23 cellular contexts compared by ENCODE assay signal in the genomic region with DNA sequence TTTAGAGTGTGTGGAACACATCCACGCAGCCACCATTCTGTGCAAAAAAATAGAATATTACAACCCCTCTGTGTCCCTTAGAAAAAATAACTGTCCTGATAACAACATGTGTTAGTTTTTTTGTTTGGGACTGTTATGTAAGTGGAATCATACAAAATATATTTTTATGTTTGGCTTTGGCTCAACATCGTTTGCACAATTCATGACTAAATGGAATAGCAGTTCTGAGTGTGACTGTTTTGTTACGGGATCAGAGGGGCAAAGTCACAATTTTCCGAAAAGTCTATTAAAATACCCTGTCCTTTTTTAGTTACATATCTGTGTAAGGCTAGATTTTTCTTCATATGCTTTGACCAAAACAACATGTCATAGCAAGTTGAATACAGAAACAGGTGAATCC. TPM values are rescaled to one million over a fixed set of nuclear protein-coding genes. Genes with fewer than 3 reads are reported as not detected.
DNase-seq lines count a peak whose midpoint lies in the region; ATAC-seq and TF ChIP-seq lines count a peak whose summit lies in the region.
"Had no signal": no experiment of that assay in that cellular context is flagged by ENCODE, and none has a peak within 500 bp of the region (broad histone marks: within the 10 kb centered on the region; RNA-seq: fewer than 3 reads in every experiment).

No MANE protein-coding gene starts in this region.

- H3K4me3 ChIP-seq in IMR-90 (ENCODE audit: insufficient read depth, low read depth, low read length) (no peak overlapping the region), fibroblast of the aortic adventitia (ENCODE audit: low read depth, low read length) (no peak overlapping the region), skeletal muscle satellite cell (ENCODE audit: low read length) (no peak overlapping the region), tibial nerve (no peak overlapping the region), H7 (ENCODE audit: insufficient read depth, low read depth, low read length) (no peak overlapping the region)
- H3K4me3 ChIP-seq: adrenal gland, PC-9, suprapubic skin had no signal

- no TSS peak for BruUV-seq in IMR-90 (replicated peaks; lab: Mats Ljungman, UMichigan)

- in situ Hi-C loops in IMR-90 (cut with MboI; ENCODE audit: low sequenced_read_pairs), result no loop called here

- H4K91ac ChIP-seq in IMR-90 (ENCODE audit: insufficient read depth, low read depth, low read length), result no peak overlapping the region

- peak; percentile 23 for DNase-seq in AG20443 (ENCODE audit: low spot score)
- DNase-seq in IMR-90, result no peak
- DNase-seq in fibroblast of the aortic adventitia (ENCODE audit: low read depth), result peak; percentile 48
- DNase-seq in NCI-H187 (lab: John Stamatoyannopoulos, UW), result no peak
- DNase-seq in tibial nerve (ENCODE audit: low spot score in 2 of 2), result no peak
- DNase-seq in H7, result no peak
- DNase-seq: activated CD4-positive, alpha-beta T cell treated with anti-CD3 and anti-CD28 coated beads, Interleukin-2, amount 50 U/mL, for 4 hours; activated T-cell treated with anti-CD3 and anti-CD28 coated beads, Interleukin-2, amount 50 U/mL, for 72 hours; BE2C; CD8-positive, alpha-beta T cell; Kasumi-1; kidney; naive thymus-derived CD4-positive, alpha-beta T cell; NCI-H1436 treated with DMSO at 0.1 percent for 48 hours; PC-9; T-helper 17 cell had no signal

- POLR2A ChIA-PET in IMR-90 (lab: Charles Lee; ENCODE audit: unreplicated experiment), result no interaction called here

- H4K5ac ChIP-seq in IMR-90 (ENCODE audit: low read depth, low read length), result no peak overlapping the region

- intact Hi-C loops in IMR-90 (cut with micrococcal nuclease), result loop anchor here (5.0 to 10.0 kb wide), 2 partner anchors 372 to 874 kb away; no protein-coding TSS in a partner anchor

- dilution Hi-C loops in IMR-90 (cut with HindIII; ENCODE audit: low sequenced_read_pairs, unreplicated experiment), result no loop called here

- no peak for TF ChIP-seq RAD21 in IMR-90 (IDR thresholded peaks at IDR 0.05; ENCODE audit: low read length)

- H3K27ac ChIP-seq in IMR-90 (ENCODE audit: insufficient read depth, low read length) (no peak overlapping the region), tibial nerve (no peak overlapping the region)
- H3K27ac ChIP-seq: PC-9, suprapubic skin had no signal

- no peak overlapping the region for H3K18ac ChIP-seq in IMR-90 (ENCODE audit: low read depth, low read length)

- H2AK9ac ChIP-seq in IMR-90 (replicated peaks; ENCODE audit: low read depth, low read length, poor library complexity), result no peak overlapping the region

- H4K20me1 ChIP-seq in IMR-90 (ENCODE audit: insufficient read depth, low read length), result peaks cover 10% of the 10 kb centered on the region; the same call in 1 of the 2 replicates

- no peak overlapping the region for H4K8ac ChIP-seq in IMR-90 (ENCODE audit: low read depth in 2 of 2, low read length in 2 of 2)

- H2BK15ac ChIP-seq in IMR-90 (ENCODE audit: low read depth, low read length), result no peak overlapping the region

- H3K4me1 ChIP-seq in IMR-90 (ENCODE audit: control insufficient read depth, insufficient read depth, low read length) (no peaks in the 10 kb centered on the region), skeletal muscle satellite cell (ENCODE audit: control insufficient read depth, insufficient read depth, low read length) (peaks cover 12% of the 10 kb centered on the region), tibial nerve (peaks cover 0 to 23% (median 2%) of the 10 kb centered on the region in 4 donors)
- H3K4me1 ChIP-seq: BE2C had no signal

- TF ChIP-seq EP300 in tibial nerve (IDR thresholded peaks at IDR 0.05), result no peak

- H3K56ac ChIP-seq in IMR-90 (ENCODE audit: extremely low read depth, insufficient read depth, low read length), result no peak overlapping the region

- H3K4ac ChIP-seq in IMR-90 (ENCODE audit: low read depth, low read length), result no peak overlapping the region

- no peak for TF ChIP-seq POLR2A in IMR-90 (IDR thresholded peaks at IDR 0.05; ENCODE audit: low read depth, low read length)
- TF ChIP-seq POLR2A in tibial nerve (IDR thresholded peaks at IDR 0.05), result no peak

- no peak overlapping the region for H2BK5ac ChIP-seq in IMR-90 (ENCODE audit: low read depth, low read length, poor library complexity, severe bottlenecking)

- H3K4me2 ChIP-seq in IMR-90 (ENCODE audit: low read depth, low read length), result no peak overlapping the region
- H3K4me2 ChIP-seq in skeletal muscle satellite cell (ENCODE audit: low read length), result peak overlapping the region; percentile 3
- H3K4me2 ChIP-seq: PC-9 had no signal

- H3K36me3 ChIP-seq in IMR-90 (ENCODE audit: control insufficient read depth, insufficient read depth, low read length) (0 out of 2 replicates have a peak, but pooled peaks cover 1% of the 10 kb centered on the region), skeletal muscle satellite cell (ENCODE audit: insufficient read depth, low read length) (peaks cover 5% of the 10 kb centered on the region), tibial nerve (peaks cover 0 to 24% (median 0%) of the 10 kb centered on the region in 3 donors), H7 (replicated peaks; ENCODE audit: control insufficient read depth, insufficient read depth, low read length) (peaks cover 3% of the 10 kb centered on the region; the same call in 1 of the 2 replicates)
- H3K36me3 ChIP-seq: adrenal gland had no signal

- no peaks in the 10 kb centered on the region for H3K27me3 ChIP-seq in IMR-90 (ENCODE audit: control insufficient read depth, insufficient read depth, low read length)
- no peaks in the 10 kb centered on the region for H3K27me3 ChIP-seq in skeletal muscle satellite cell (ENCODE audit: control insufficient read depth, insufficient read depth, low read length)
- H3K27me3 ChIP-seq in tibial nerve, result no peaks in the 10 kb centered on the region
- H3K27me3 ChIP-seq in H7 (ENCODE audit: control insufficient read depth, insufficient read depth, low read length), result no peaks in the 10 kb centered on the region
- H3K27me3 ChIP-seq: adrenal gland, BE2C, suprapubic skin had no signal

- H2BK120ac ChIP-seq in IMR-90 (ENCODE audit: low read depth, low read length), result no peak overlapping the region

- no peak overlapping the region for H3K23ac ChIP-seq in IMR-90 (ENCODE audit: low read depth, low read length)

- no CpG with 5 or more reads among the region's 4 CpGs for WGBS in IMR-90 (ENCODE audit: extremely low coverage in 2 of 2, insufficient read length in 1 of 2), 2 experiments
- WGBS in tibial nerve, 2 donors, result 68 to 72% methylated on average over 4 of the region's 4 CpGs

- H3K9ac ChIP-seq in IMR-90 (ENCODE audit: low read depth, low read length), result no peak overlapping the region
- H3K9ac ChIP-seq in skeletal muscle satellite cell (ENCODE audit: low read depth, low read length), result no peak overlapping the region

- no peaks in the 10 kb centered on the region for H3K9me1 ChIP-seq in IMR-90 (ENCODE audit: insufficient read depth, low read length)

- H3K14ac ChIP-seq in IMR-90 (replicated peaks; ENCODE audit: low read depth, low read length), result no peak overlapping the region

- H2AK5ac ChIP-seq in IMR-90 (ENCODE audit: low read depth, low read length), result no peak overlapping the region

- no peak overlapping the region for H2BK20ac ChIP-seq in IMR-90 (ENCODE audit: low read depth, low read length)

- H2AFZ ChIP-seq in IMR-90 (replicated peaks; ENCODE audit: low read length, poor library complexity), result no peak overlapping the region
- H2AFZ ChIP-seq: PC-9 had no signal

- no peak for ATAC-seq in IMR-90 (ENCODE audit: low read depth)
- ATAC-seq in HG03175 (IDR thresholded peaks at IDR 0.05; ENCODE audit: unreplicated experiment), result no peak
- ATAC-seq: activated CD4-positive, CD25-positive, alpha-beta regulatory T cell treated with anti-CD3 and anti-CD28 coated beads, Interleukin-2, amount 50 U/mL, for 24 hours; activated T-cell treated with anti-CD3 and anti-CD28 coated beads, Interleukin-2, amount 50 U/mL, for 72 hours; CD8-positive, alpha-beta T cell; naive thymus-derived CD4-positive, alpha-beta T cell; Right ventricle myocardium inferior; stimulated activated memory B cell treated with anti-CD40 and anti-IgM and Interleukin-4, amounts not matched to agents 10 μg/mL and 1 μg/mL and 100 μg/mL, for 72 hours; T-helper 17 cell had no signal

- peaks cover 10 to 53% of the 10 kb centered on the region in 2 experiments for H3K79me1 ChIP-seq in IMR-90 (ENCODE audit: low read depth in 1 of 2, low read length in 2 of 2)

- TF ChIP-seq CTCF in IMR-90 (conservative IDR thresholded peaks at IDR 0.05; ENCODE audit: low read depth, low read length) (no peak), fibroblast of the aortic adventitia (IDR thresholded peaks at IDR 0.05; ENCODE audit: insufficient read depth, low read length) (no peak), tibial nerve (IDR thresholded peaks at IDR 0.05) (no peak)

- H3K9me3 ChIP-seq in IMR-90 (ENCODE audit: control insufficient read depth, insufficient read depth, low read length), result no peaks in the 10 kb centered on the region; the same call in 1 of the 2 replicates
- H3K9me3 ChIP-seq in skeletal muscle satellite cell (replicated peaks; ENCODE audit: low read length), result no peaks in the 10 kb centered on the region
- H3K9me3 ChIP-seq in tibial nerve, result no peaks in the 10 kb centered on the region
- H3K9me3 ChIP-seq: adrenal gland, suprapubic skin had no signal

- CTCF ChIA-PET in IMR-90 (lab: Yijun Ruan, JAX), result no interaction called here

TF ChIP-seq in IMR-90, 13 proteins besides CTCF, POLR2A, EP300 and RAD21 (continues in another document):
- TF ChIP-seq CEBPB (IDR thresholded peaks at IDR 0.05; ENCODE audit: low read depth, low read length), result 0 out of 2 replicates have a peak, but pooled peaks have one; percentile 13
- TF ChIP-seq MXI1 (IDR thresholded peaks at IDR 0.05; ENCODE audit: borderline replicate concordance, low read depth, low read length), result no peak
- no peak for TF ChIP-seq NFE2L2 (IDR thresholded peaks at IDR 0.05; ENCODE audit: low read depth, low read length)

RNA-seq across cellular contexts. Expression of gene MTREX, which starts 12.8 kb away (rescaled TPM):
- 33.2 and 83.3 TPM in 2 replicates for total RNA-seq in IMR-90 (2012; rRNA removed)
- 19.8 and 22.1 TPM in 2 replicates for polyA plus RNA-seq in IMR-90 (2012; rRNA removed)
- polyA plus RNA-seq in IMR-90 (2012; cell fraction: cytosol; rRNA removed), result 1.5 and 2.4 TPM in 2 replicates
- 2.3 and 14.8 TPM in 2 replicates for polyA plus RNA-seq in IMR-90 (2012; cell fraction: nucleus; rRNA removed; ENCODE audit: low replicate concordance)
- total RNA-seq in fibroblast of the aortic adventitia (ENCODE audit: low replicate concordance), result 102 and 123 TPM in 2 replicates
- total RNA-seq in skeletal muscle satellite cell (2012; rRNA removed), result 108 and 157 TPM in 2 replicates
- total RNA-seq in tibial nerve, result 10 to 100 TPM; 52.4 to 95.1 (median 60.7) TPM
- total RNA-seq in H7 (2014; rRNA removed; shearing (Covaris generic)), result 71.2 and 101 TPM in 2 replicates

RNA-seq across cellular contexts. Expression of gene DHX29, which starts 13.1 kb away (rescaled TPM):
- total RNA-seq in IMR-90 (2012; rRNA removed), result 25.6 and 35.6 TPM in 2 replicates
- 7.0 and 9.5 TPM in 2 replicates for polyA plus RNA-seq in IMR-90 (2012; rRNA removed)
- polyA plus RNA-seq in IMR-90 (2012; cell fraction: cytosol; rRNA removed), result 0.95 and 2.1 TPM in 2 replicates
- 0.67 and 5.1 TPM in 2 replicates for polyA plus RNA-seq in IMR-90 (2012; cell fraction: nucleus; rRNA removed; ENCODE audit: low replicate concordance)
- 36.7 and 53.4 TPM in 2 replicates for total RNA-seq in fibroblast of the aortic adventitia (ENCODE audit: low replicate concordance)
- 33.5 and 34.1 TPM in 2 replicates for total RNA-seq in skeletal muscle satellite cell (2012; rRNA removed)
- total RNA-seq in tibial nerve, result 10 to 100 TPM; 22.9 to 28.5 (median 27.5) TPM
- 28.4 and 28.7 TPM in 2 replicates for total RNA-seq in H7 (2014; rRNA removed; shearing (Covaris generic))

Comparison
In these comparisons a context has a peak if more than half of its experiments do, and no peak if none do; other contexts are left out.
1. DNase-seq: peak in AG20443 (single experiment) and fibroblast of the aortic adventitia (single experiment); none in IMR-90 (single experiment), NCI-H187 (0 of 2), tibial nerve (0 of 2) and H7 (single experiment).